ENCODE assay signal across 8 cellular contexts in genomic region chr19:58181902-58182576, GRCh38. TPM values are rescaled to one million over a fixed set of nuclear protein-coding genes. Genes with fewer than 3 reads are reported as not detected.
DNase-seq lines count a peak whose midpoint lies in the region; ATAC-seq and TF ChIP-seq lines count a peak whose summit lies in the region.

No MANE protein-coding gene starts in this region.

- peak overlapping the region; percentile 94 for H3K27ac ChIP-seq in HCT116 (ENCODE audit: low read depth, low read length)
- H3K27ac ChIP-seq in right atrium auricular region: peak overlapping the region; percentile 94 to 99
- H3K27ac ChIP-seq in skin epidermis: peak overlapping the region in 18 of 21 experiments; percentile 91 to 99 (median 98)

- H3K9ac ChIP-seq in HCT116 (ENCODE audit: low read length): no peak overlapping the region

- TF ChIP-seq CTCF in BE2C (IDR thresholded peaks at IDR 0.05; ENCODE audit: low read depth, low read length) (peak; percentile 87), HCT116 (IDR thresholded peaks at IDR 0.05 in 2 of 3, conservative IDR thresholded peaks at IDR 0.05 in 1 of 3; ENCODE audit: borderline replicate concordance in 1 of 3, insufficient read depth in 1 of 3, low read depth in 2 of 3, low read length in 2 of 3) (peak; percentile 28 to 74 (median 72); a peak in 5 of 6 replicates), right atrium auricular region (IDR thresholded peaks at IDR 0.05) (peak in 1 of 2 donors; percentile 54)

- H2AFZ ChIP-seq in HCT116 (ENCODE audit: low read depth, low read length, poor library complexity, severe bottlenecking): no peak overlapping the region

- POLR2A ChIA-PET in HCT116 (lab: Charles Lee): no interaction called here

- ATAC-seq in HCT116: no peak; the same call in 1 of the 2 replicates

- peak overlapping the region; percentile 77 for H3K4me2 ChIP-seq in HCT116 (ENCODE audit: low read length)

- CTCF ChIA-PET in HCT116 (lab: Charles Lee): no interaction called here
- CTCF ChIA-PET in activated naive CD4-positive, alpha-beta T cell treated with anti-CD3 and anti-CD28 coated beads for 36 hours (lab: Charles Lee): interaction anchor here (0.6 to 1.0 kb wide), 5 partner anchors 125 to 581 kb away, joined by 3 to 4 read pairs (median 3); partner anchors contain the start of gene ZNF497

- peaks cover 13% of the 10 kb centered on the region for H3K4me1 Mint-ChIP-seq in activated naive CD4-positive, alpha-beta T cell treated with anti-CD3 and anti-CD28 coated beads for 36 hours (ENCODE audit: low read depth)

- TF ChIP-seq POLR2A in HCT116 (IDR thresholded peaks at IDR 0.05; ENCODE audit: borderline replicate concordance, extremely low read depth, insufficient read depth, insufficient read length): no peak

- no peaks in the 10 kb centered on the region for H3K4me1 ChIP-seq in BE2C
- H3K4me1 ChIP-seq in HCT116 (ENCODE audit: control insufficient read depth in 1 of 2, insufficient read depth in 2 of 2, low read length in 2 of 2): peaks cover 0 to 8% of the 10 kb centered on the region in 2 experiments; a peak in 1 of 4 replicates
- H3K4me1 ChIP-seq in right atrium auricular region: peaks cover 0 to 6% of the 10 kb centered on the region in 2 donors

- no peaks in the 10 kb centered on the region for H3K27me3 Mint-ChIP-seq in activated naive CD4-positive, alpha-beta T cell treated with anti-CD3 and anti-CD28 coated beads for 36 hours (ENCODE audit: low read depth)

- H4K20me1 ChIP-seq in HCT116 (ENCODE audit: insufficient read depth): no peaks in the 10 kb centered on the region

- H3K36me3 ChIP-seq in BE2C (peaks cover 14% of the 10 kb centered on the region), HCT116 (ENCODE audit: control insufficient read depth in 1 of 2, insufficient read depth in 2 of 2, low read length in 2 of 2) (no peaks in the 10 kb centered on the region), right atrium auricular region (peaks cover 43% of the 10 kb centered on the region)

- TSS peak; percentile 72 for BruUV-seq in HCT116 (replicated peaks; lab: Mats Ljungman, UMichigan)

- H3K36me3 Mint-ChIP-seq in activated naive CD4-positive, alpha-beta T cell treated with anti-CD3 and anti-CD28 coated beads for 36 hours (ENCODE audit: low read depth): peaks cover 65% of the 10 kb centered on the region

- peaks cover 6% of the 10 kb centered on the region for H3K9me3 ChIP-seq in BE2C
- H3K9me3 ChIP-seq in HCT116 (ENCODE audit: control insufficient read depth in 1 of 2, insufficient read depth in 1 of 2, low read depth in 1 of 2, low read length in 2 of 2): peaks cover 16 to 20% of the 10 kb centered on the region in 2 experiments; a peak in 2 of 4 replicates
- H3K9me3 ChIP-seq in right atrium auricular region: peaks cover 69 to 92% of the 10 kb centered on the region in 2 donors

- peak; percentile 72 for DNase-seq in BE2C
- no peak for DNase-seq in HCT116 (ENCODE audit: low read depth, low spot score)
- peak; percentile 76 for DNase-seq in RPMI8226
- peak; percentile 83 for DNase-seq in activated naive CD4-positive, alpha-beta T cell treated with anti-CD3 and anti-CD28 coated beads for 36 hours
- no peak for DNase-seq in right atrium auricular region (ENCODE audit: low spot score)
- DNase-seq in cerebellar nuclear complex (lab: John Stamatoyannopoulos, UW): no peak
- no peak for DNase-seq in NCI-H345 (lab: John Stamatoyannopoulos, UW)

- H3K4me3 Mint-ChIP-seq in activated naive CD4-positive, alpha-beta T cell treated with anti-CD3 and anti-CD28 coated beads for 36 hours: peak overlapping the region; percentile 82

- H3K27ac Mint-ChIP-seq in activated naive CD4-positive, alpha-beta T cell treated with anti-CD3 and anti-CD28 coated beads for 36 hours: peak overlapping the region; percentile 94

- H3K27me3 ChIP-seq in BE2C (no peaks in the 10 kb centered on the region), HCT116 (ENCODE audit: insufficient read depth, low read length) (no peaks in the 10 kb centered on the region), right atrium auricular region (no peaks in the 10 kb centered on the region)

- peak; percentile 72 for TF ChIP-seq RAD21 in HCT116 (IDR thresholded peaks at IDR 0.05; ENCODE audit: low read depth)

- intact Hi-C loops in HCT116 (cut with micrococcal nuclease): no loop called here
- intact Hi-C loops in activated naive CD4-positive, alpha-beta T cell treated with anti-CD3 and anti-CD28 coated beads for 36 hours (cut with micrococcal nuclease): loop anchor here (1.0 to 2.0 kb wide), 6 partner anchors 27 to 655 kb away; partner anchors contain the start of genes ZBTB45, ZNF324B, ZNF549 and ZNF551

- H3K4me3 ChIP-seq in BE2C (ENCODE audit: low read depth, low read length) (peak overlapping the region; percentile 50), HCT116 (replicated peaks in 1 of 2; ENCODE audit: low read depth in 1 of 2, low read length in 2 of 2) (peak overlapping the region; percentile 37 to 67), right atrium auricular region (peak overlapping the region; percentile 67 to 89), skin epidermis (peak overlapping the region in 6 of 7 experiments; percentile 53 to 89 (median 70))

- RAD21 ChIA-PET in HCT116 (lab: Charles Lee; ENCODE audit: low non-redundant PET in 1 of 2, low total read pairs in 2 of 2, uncharacterized antibody in 2 of 2, unreplicated experiment in 2 of 2): no interaction called here

- H3K79me2 ChIP-seq in HCT116 (ENCODE audit: insufficient read depth, low read length): peaks cover 5% of the 10 kb centered on the region

- H3K9me2 ChIP-seq in HCT116 (ENCODE audit: insufficient read depth): no peaks in the 10 kb centered on the region

- H3K9me3 Mint-ChIP-seq in activated naive CD4-positive, alpha-beta T cell treated with anti-CD3 and anti-CD28 coated beads for 36 hours: peaks cover 47% of the 10 kb centered on the region

TF ChIP-seq in HCT116, 20 proteins besides CTCF, POLR2A, EP300 and RAD21 (continues in another document):
- TF ChIP-seq FOSL1 (IDR thresholded peaks at IDR 0.05; ENCODE audit: low read depth) (no peak), JUND (IDR thresholded peaks at IDR 0.05) (no peak), SRF (IDR thresholded peaks at IDR 0.05; ENCODE audit: low read depth) (no peak), MAX (IDR thresholded peaks at IDR 0.05) (no peak), POLR2AphosphoS5 (IDR thresholded peaks at IDR 0.05; ENCODE audit: low read depth, low read length) (no peak), EZH2 (IDR thresholded peaks at IDR 0.05) (no peak), EZH2phosphoT487 (IDR thresholded peaks at IDR 0.05; ENCODE audit: borderline replicate concordance) (no peak), SP1 (IDR thresholded peaks at IDR 0.05; ENCODE audit: low read depth) (no peak), ELF1 (IDR thresholded peaks at IDR 0.05; ENCODE audit: borderline replicate concordance, low read depth) (no peak), YY1 (IDR thresholded peaks at IDR 0.05; ENCODE audit: extremely low read depth, insufficient replicate concordance, low read depth, low read length) (no peak), SIN3A (IDR thresholded peaks at IDR 0.05; ENCODE audit: low read depth) (no peak), REST (IDR thresholded peaks at IDR 0.05; ENCODE audit: low read depth) (no peak), TCF7L2 (IDR thresholded peaks at IDR 0.05; ENCODE audit: borderline replicate concordance, extremely low read depth, insufficient read depth, insufficient read length) (no peak), ZNF274 (IDR thresholded peaks at IDR 0.05; ENCODE audit: low read depth, low read length) (no peak)

RNA-seq across cellular contexts. Expression of gene ZNF274, which starts 0.8 kb away (rescaled TPM):
- polyA plus RNA-seq in BE2C (2012; ENCODE audit: insufficient read depth, insufficient read length, low read depth): 20.6 TPM
- total RNA-seq in HCT116 (2021; ENCODE audit: unreplicated experiment) (7.8 TPM), right atrium auricular region (10 to 100 TPM; 17.7 to 25.8 TPM)
- polyA plus RNA-seq in HCT116 (2012): 8.0 and 10.1 TPM in 2 replicates
- 10 to 100 TPM; 14.6 to 16.9 TPM for total RNA-seq in activated naive CD4-positive, alpha-beta T cell treated with anti-CD3 and anti-CD28 coated beads for 36 hours

RNA-seq across cellular contexts. Expression of gene ZNF329, which starts 31.4 kb away (rescaled TPM):
- polyA plus RNA-seq in BE2C (2012; ENCODE audit: insufficient read depth, insufficient read length, low read depth): 6.3 TPM
- 1.7 TPM for total RNA-seq in HCT116 (2021; ENCODE audit: unreplicated experiment)
- polyA plus RNA-seq in HCT116 (2012): 1.4 and 1.7 TPM in 2 replicates
- 1 to 10 TPM; 4.3 to 4.8 TPM for total RNA-seq in activated naive CD4-positive, alpha-beta T cell treated with anti-CD3 and anti-CD28 coated beads for 36 hours
- 1 to 10 TPM; 6.9 to 7.9 TPM for total RNA-seq in right atrium auricular region

RNA-seq across cellular contexts. Expression of gene ZNF544, which starts 46.7 kb away (rescaled TPM):
- 41.1 TPM for polyA plus RNA-seq in BE2C (2012; ENCODE audit: insufficient read depth, insufficient read length, low read depth)
- total RNA-seq in HCT116 (2021; ENCODE audit: unreplicated experiment) (46.3 TPM), right atrium auricular region (10 to 100 TPM; 30.1 to 38.4 TPM)
- 22.0 and 36.2 TPM in 2 replicates for polyA plus RNA-seq in HCT116 (2012)
- total RNA-seq in activated naive CD4-positive, alpha-beta T cell treated with anti-CD3 and anti-CD28 coated beads for 36 hours: 10 to 100 TPM; 32.4 to 35.4 TPM

Comparison
In these comparisons a context has a peak if more than half of its experiments do, and no peak if none do; other contexts are left out.
1. DNase-seq: peak in BE2C (single experiment), RPMI8226 (single experiment) and activated naive CD4-positive, alpha-beta T cell treated with anti-CD3 and anti-CD28 coated beads for 36 hours (single experiment); none in HCT116 (single experiment), right atrium auricular region (single experiment), cerebellar nuclear complex (0 of 2) and NCI-H345 (single experiment).
2. Peak in every context shown above with its lines, with median percentiles within 50 percentile points of each other: H3K4me3 ChIP-seq and H3K27ac ChIP-seq.